30 cellular contexts compared by ENCODE assay signal in the genomic region with DNA sequence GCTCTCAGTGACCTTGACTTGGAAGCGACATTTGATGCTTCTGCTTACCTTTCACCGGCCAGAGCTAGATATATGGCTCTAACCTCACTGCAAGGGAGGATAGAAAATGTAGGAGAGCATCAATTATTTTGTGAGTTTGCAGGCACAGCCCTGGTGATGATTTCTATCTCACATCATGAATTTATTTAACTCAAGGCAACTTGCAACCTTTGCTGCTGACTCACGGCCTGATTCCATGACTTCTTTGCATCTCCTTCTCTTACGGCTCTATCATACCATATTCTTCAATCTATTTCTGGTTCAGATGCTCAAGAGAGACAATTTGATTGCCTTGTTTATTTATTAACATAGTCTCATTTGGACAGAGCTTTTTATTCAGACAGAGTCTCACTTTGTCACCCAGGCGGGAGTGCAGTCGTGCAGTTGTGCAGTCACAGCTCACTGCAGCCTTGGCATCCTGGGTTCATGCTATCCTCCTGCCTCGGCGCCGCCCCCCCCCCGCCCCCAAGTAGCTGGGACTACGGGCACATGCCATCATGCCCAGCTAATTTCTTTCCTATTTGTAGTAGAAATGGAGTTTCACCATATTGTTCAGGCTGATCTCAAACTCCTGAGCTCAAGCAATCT.
DNase-seq lines count a peak whose midpoint lies in the region; ATAC-seq and TF ChIP-seq lines count a peak whose summit lies in the region.
"Had no signal": no experiment of that assay in that cellular context is flagged by ENCODE, and none has a peak within 500 bp of the region (broad histone marks: within the 10 kb centered on the region; RNA-seq: fewer than 3 reads in every experiment).

No MANE protein-coding gene starts in this region.

- no peaks in the 10 kb centered on the region for H3K36me3 ChIP-seq in IMR-90 (ENCODE audit: control insufficient read depth, insufficient read depth, low read length)
- no peaks in the 10 kb centered on the region for H3K36me3 ChIP-seq in endodermal cell (ENCODE audit: control insufficient read depth, insufficient read depth, low read length)
- no peaks in the 10 kb centered on the region for H3K36me3 ChIP-seq in mesenchymal stem cell (ENCODE audit: control insufficient read depth in 1 of 2, insufficient read depth in 2 of 2, low read depth in 1 of 2, low read length in 2 of 2)
- H3K36me3 ChIP-seq: right lobe of liver, SJCRH30, spleen had no signal

- H3K14ac ChIP-seq in IMR-90 (replicated peaks; ENCODE audit: low read depth, low read length) (peak overlapping the region; percentile 34; the same call in 1 of the 2 replicates), mesenchymal stem cell (ENCODE audit: low read length in 2 of 2) (no peak overlapping the region)

- H2BK15ac ChIP-seq in IMR-90 (ENCODE audit: low read depth, low read length) (no peak overlapping the region), mesenchymal stem cell (ENCODE audit: low read depth, poor library complexity, severe bottlenecking) (no peak overlapping the region)

- in situ Hi-C loops in IMR-90 (cut with MboI; ENCODE audit: low sequenced_read_pairs): loop anchor here (10.0 kb wide), 1 partner anchor 252 kb away; a partner anchor contains a TSS
- in situ Hi-C loops in KBM-7 (cut with MboI; ENCODE audit: low pct_unique_long_range_greater_than_20kb, low sequenced_read_pairs): loop anchor here (25.0 kb wide), 1 partner anchor 530 kb away; no protein-coding TSS in a partner anchor

- H2BK20ac ChIP-seq in IMR-90 (ENCODE audit: low read depth, low read length): no peak overlapping the region

- no peaks in the 10 kb centered on the region for H3K27me3 Mint-ChIP-seq in endodermal cell (ENCODE audit: insufficient read depth)
- H3K27me3 Mint-ChIP-seq: activated CD4-positive, alpha-beta T cell treated with anti-CD3 and anti-CD28 coated beads, Interleukin-2, amount 10 ng/mL, durations not matched to agents 7 days and 5 days; activated CD8-positive, alpha-beta memory T cell treated with anti-CD3 and anti-CD28 coated beads, Interleukin-2, amount 10 ng/mL, durations not matched to agents 7 days and 5 days; stimulated activated naive CD8-positive, alpha-beta T cell treated with anti-CD3 and anti-CD28 coated beads, Interleukin-15, Interleukin-2, amounts not matched to agents 100 ng/mL and 50 ng/mL, for 24 hours; T-cell had no signal

- no peak overlapping the region for H3K4me3 ChIP-seq in AG10803 (ENCODE audit: low read length)
- no peak overlapping the region for H3K4me3 ChIP-seq in IMR-90 (ENCODE audit: insufficient read depth, low read depth, low read length)
- H3K4me3 ChIP-seq in endodermal cell (ENCODE audit: low read length): no peak overlapping the region
- no peak overlapping the region for H3K4me3 ChIP-seq in mesenchymal stem cell (ENCODE audit: insufficient read depth in 1 of 2, low read depth in 1 of 2, low read length in 2 of 2)
- H3K4me3 ChIP-seq: A549, right lobe of liver, SJCRH30, spleen, testis had no signal

- dilution Hi-C loops in IMR-90 (cut with HindIII; ENCODE audit: low sequenced_read_pairs, unreplicated experiment): loop anchor here (25.0 kb wide), 1 partner anchor 555 kb away; no protein-coding TSS in a partner anchor

- DNase-seq in AG10803 (ENCODE audit: low read depth) (peak; percentile 21), IMR-90 (no peak), endodermal cell (no peak), mesenchymal stem cell (no peak), globus pallidus (ENCODE audit: low spot score) (no peak), iPS-NIHi11 (ENCODE audit: low spot score) (no peak), KBM-7 (no peak), cortex of kidney (lab: John Stamatoyannopoulos, UW) (no peak)
- DNase-seq: activated B cell treated with CpG ODN at 0.5 μM for 24 hours; activated CD4-positive, alpha-beta T cell treated with anti-CD3 and anti-CD28 coated beads, Interleukin-2, amount 10 ng/mL, durations not matched to agents 7 days and 5 days; activated CD8-positive, alpha-beta memory T cell treated with anti-CD3 and anti-CD28 coated beads, Interleukin-2, amount 10 ng/mL, durations not matched to agents 7 days and 5 days; activated T-cell treated with anti-CD3 and anti-CD28 coated beads, Interleukin-2, amount 50 U/mL, for 48 hours; CD8-positive, alpha-beta T cell; hippocampal formation; NCI-H1436; NCI-H2081 treated with DMSO at 0.1 percent for 48 hours; NCI-H446 treated with DMSO at 0.1 percent for 48 hours; NCI-H82; right lobe of liver; SJCRH30; spleen; stimulated activated CD4-positive, alpha-beta T cell treated with anti-CD3 and anti-CD28 coated beads, Interleukin-2, amount 100 ng/mL, for 24 hours; T-cell; testis had no signal

- CTCF ChIA-PET in IMR-90 (lab: Yijun Ruan, JAX): interaction anchor here (0.5 to 3.6 kb wide), 3 partner anchors 87 to 551 kb away, joined by 3 to 35 read pairs (median 10); no protein-coding TSS in a partner anchor

- H3K4me1 ChIP-seq in IMR-90 (ENCODE audit: control insufficient read depth, insufficient read depth, low read length): peaks cover 9% of the 10 kb centered on the region
- peaks cover 8% of the 10 kb centered on the region for H3K4me1 ChIP-seq in endodermal cell (ENCODE audit: control insufficient read depth, insufficient read depth, low read length)
- peaks cover 21% of the 10 kb centered on the region for H3K4me1 ChIP-seq in mesenchymal stem cell (ENCODE audit: control insufficient read depth, insufficient read depth, low read depth, low read length)

- H3K27me3 ChIP-seq in IMR-90 (ENCODE audit: control insufficient read depth, insufficient read depth, low read length): peaks cover 2% of the 10 kb centered on the region; the same call in 1 of the 2 replicates
- H3K27me3 ChIP-seq in endodermal cell (ENCODE audit: control insufficient read depth, insufficient read depth, low read length, poor library complexity, severe bottlenecking): no peaks in the 10 kb centered on the region
- H3K27me3 ChIP-seq in mesenchymal stem cell (ENCODE audit: control insufficient read depth in 1 of 2, insufficient read depth in 1 of 2, low read length in 2 of 2): no peaks in the 10 kb centered on the region
- H3K27me3 ChIP-seq: right lobe of liver, SJCRH30, spleen, testis had no signal

- no peak overlapping the region for H3K4me3 Mint-ChIP-seq in endodermal cell
- H3K4me3 Mint-ChIP-seq: activated B cell treated with CpG ODN at 0.5 μM for 24 hours; activated CD4-positive, alpha-beta T cell treated with anti-CD3 and anti-CD28 coated beads, Interleukin-2, amount 10 ng/mL, durations not matched to agents 7 days and 5 days; activated CD8-positive, alpha-beta memory T cell treated with anti-CD3 and anti-CD28 coated beads, Interleukin-2, amount 10 ng/mL, durations not matched to agents 7 days and 5 days; CD8-positive, alpha-beta T cell; neural crest cell; stimulated activated naive CD8-positive, alpha-beta T cell treated with anti-CD3 and anti-CD28 coated beads, Interleukin-15, Interleukin-2, amounts not matched to agents 100 ng/mL and 50 ng/mL, for 24 hours; T-cell had no signal

- intact Hi-C loops in IMR-90 (cut with micrococcal nuclease): loop anchor here (5.0 kb wide), 1 partner anchor 250 kb away; a partner anchor contains a TSS

- H3K23ac ChIP-seq in IMR-90 (ENCODE audit: low read depth, low read length) (no peak overlapping the region), mesenchymal stem cell (ENCODE audit: low read length in 2 of 2) (no peak overlapping the region)

- H3K4ac ChIP-seq in IMR-90 (ENCODE audit: low read depth, low read length) (0 out of 2 replicates have a peak overlapping the region, but pooled peaks have one; percentile 7), mesenchymal stem cell (ENCODE audit: low read depth in 1 of 2, low read length in 2 of 2) (no peak overlapping the region)

- H4K91ac ChIP-seq in IMR-90 (ENCODE audit: insufficient read depth, low read depth, low read length) (no peak overlapping the region), mesenchymal stem cell (ENCODE audit: low read length) (no peak overlapping the region)

- POLR2A ChIA-PET in IMR-90 (lab: Charles Lee; ENCODE audit: unreplicated experiment): interaction anchor here (0.6 kb wide), 1 partner anchor 546 kb away, joined by 3 read pairs; no protein-coding TSS in a partner anchor

- H4K20me1 ChIP-seq in IMR-90 (ENCODE audit: insufficient read depth, low read length): no peaks in the 10 kb centered on the region

- H3K27ac ChIP-seq in IMR-90 (ENCODE audit: insufficient read depth, low read length) (no peak overlapping the region), endodermal cell (ENCODE audit: low read depth, low read length) (peak overlapping the region; percentile 16), mesenchymal stem cell (ENCODE audit: low read length, poor library complexity, severe bottlenecking) (peak overlapping the region; percentile 50)
- H3K27ac ChIP-seq: HL-60, SJCRH30, spleen, testis had no signal

- no peaks in the 10 kb centered on the region for H3K36me3 Mint-ChIP-seq in endodermal cell (ENCODE audit: low read depth)
- H3K36me3 Mint-ChIP-seq: activated CD8-positive, alpha-beta memory T cell treated with anti-CD3 and anti-CD28 coated beads, Interleukin-2, amount 10 ng/mL, durations not matched to agents 7 days and 5 days; CD8-positive, alpha-beta T cell; T-cell had no signal

- BruUV-seq in IMR-90 (replicated peaks; lab: Mats Ljungman, UMichigan): no TSS peak

- H2BK5ac ChIP-seq in IMR-90 (ENCODE audit: low read depth, low read length, poor library complexity, severe bottlenecking): no peak overlapping the region
- no peak overlapping the region for H2BK5ac ChIP-seq in mesenchymal stem cell (ENCODE audit: low read depth, low read length, poor library complexity, severe bottlenecking)

- TF ChIP-seq CTCF in AG10803 (conservative IDR thresholded peaks at IDR 0.05; ENCODE audit: low read length) (no peak), IMR-90 (conservative IDR thresholded peaks at IDR 0.05; ENCODE audit: low read depth, low read length) (no peak), endodermal cell (conservative IDR thresholded peaks at IDR 0.05) (no peak)

- H2AFZ ChIP-seq in IMR-90 (replicated peaks; ENCODE audit: low read length, poor library complexity) (no peak overlapping the region), mesenchymal stem cell (ENCODE audit: low read depth, low read length) (no peak overlapping the region)

- H3K4me2 ChIP-seq in IMR-90 (ENCODE audit: low read depth, low read length) (no peak overlapping the region), mesenchymal stem cell (ENCODE audit: low read length, poor library complexity, severe bottlenecking) (no peak overlapping the region)
- H3K4me2 ChIP-seq: A549 had no signal

- H3K4me1 Mint-ChIP-seq in endodermal cell: peaks cover 61% of the 10 kb centered on the region

- H3K27ac Mint-ChIP-seq in endodermal cell: no peak overlapping the region
- H3K27ac Mint-ChIP-seq: activated B cell treated with CpG ODN at 0.5 μM for 24 hours; activated CD4-positive, alpha-beta T cell treated with anti-CD3 and anti-CD28 coated beads, Interleukin-2, amount 10 ng/mL, durations not matched to agents 7 days and 5 days; activated CD8-positive, alpha-beta memory T cell treated with anti-CD3 and anti-CD28 coated beads, Interleukin-2, amount 10 ng/mL, durations not matched to agents 7 days and 5 days; CD8-positive, alpha-beta T cell; stimulated activated naive CD8-positive, alpha-beta T cell treated with anti-CD3 and anti-CD28 coated beads, Interleukin-15, Interleukin-2, amounts not matched to agents 100 ng/mL and 50 ng/mL, for 24 hours; T-cell had no signal

- no peak for TF ChIP-seq RAD21 in IMR-90 (IDR thresholded peaks at IDR 0.05; ENCODE audit: low read length)

- H3K9ac ChIP-seq in IMR-90 (ENCODE audit: low read depth, low read length) (no peak overlapping the region), endodermal cell (ENCODE audit: extremely low read depth, low read length, poor library complexity, severe bottlenecking) (no peak overlapping the region), mesenchymal stem cell (ENCODE audit: low read length) (no peak overlapping the region)

- no peak overlapping the region for H2BK120ac ChIP-seq in IMR-90 (ENCODE audit: low read depth, low read length)
- no peak overlapping the region for H2BK120ac ChIP-seq in mesenchymal stem cell (ENCODE audit: low read depth, low read length)

- H3K9me3 Mint-ChIP-seq in endodermal cell: no peaks in the 10 kb centered on the region
- H3K9me3 Mint-ChIP-seq: activated B cell treated with CpG ODN at 0.5 μM for 24 hours; activated CD4-positive, alpha-beta T cell treated with anti-CD3 and anti-CD28 coated beads, Interleukin-2, amount 10 ng/mL, durations not matched to agents 7 days and 5 days; CD8-positive, alpha-beta T cell; neural crest cell; stimulated activated naive CD8-positive, alpha-beta T cell treated with anti-CD3 and anti-CD28 coated beads, Interleukin-15, Interleukin-2, amounts not matched to agents 100 ng/mL and 50 ng/mL, for 24 hours; T-cell had no signal

- H2BK12ac ChIP-seq in mesenchymal stem cell (ENCODE audit: low read length in 2 of 2): peak overlapping the region in 1 of 2 experiments; percentile 18

- H3K9me3 ChIP-seq in IMR-90 (ENCODE audit: control insufficient read depth, insufficient read depth, low read length): no peaks in the 10 kb centered on the region
- H3K9me3 ChIP-seq in endodermal cell (ENCODE audit: control insufficient read depth, low read length): no peaks in the 10 kb centered on the region
- no peaks in the 10 kb centered on the region for H3K9me3 ChIP-seq in mesenchymal stem cell (ENCODE audit: control insufficient read depth, low read length)
- H3K9me3 ChIP-seq: A549, right lobe of liver, SJCRH30, spleen, testis had no signal

- 80% methylated on average over 1 of the region's 11 CpGs; no CpG with 5 or more reads in 1 of the 2 experiments for WGBS in IMR-90 (ENCODE audit: extremely low coverage in 2 of 2, insufficient read length in 1 of 2), 2 experiments
- WGBS in endodermal cell (ENCODE audit: insufficient coverage in 1 of 2, insufficient read length in 1 of 2), 2 experiments: 88 to 92% methylated on average over 4 to 11 of the region's 11 CpGs
- 94% methylated on average over 7 of the region's 11 CpGs for WGBS in mesenchymal stem cell

- H2AK9ac ChIP-seq in IMR-90 (replicated peaks; ENCODE audit: low read depth, low read length, poor library complexity): no peak overlapping the region

- H2AK5ac ChIP-seq in IMR-90 (ENCODE audit: low read depth, low read length) (no peak overlapping the region), mesenchymal stem cell (ENCODE audit: low read length, severe bottlenecking) (peak overlapping the region; percentile 95)

- H4K5ac ChIP-seq in IMR-90 (ENCODE audit: low read depth, low read length): no peak overlapping the region

- H3K18ac ChIP-seq in IMR-90 (ENCODE audit: low read depth, low read length): no peak overlapping the region
- peak overlapping the region in 1 of 2 experiments; percentile 54 for H3K18ac ChIP-seq in mesenchymal stem cell (ENCODE audit: low read depth in 1 of 2, low read length in 2 of 2)

- H3K79me1 ChIP-seq in IMR-90 (ENCODE audit: low read depth in 1 of 2, low read length in 2 of 2) (no peaks in the 10 kb centered on the region), mesenchymal stem cell (replicated peaks; ENCODE audit: low read length, poor library complexity, severe bottlenecking) (no peaks in the 10 kb centered on the region)

- no peak for TF ChIP-seq POLR2A in IMR-90 (IDR thresholded peaks at IDR 0.05; ENCODE audit: low read depth, low read length)

- peaks cover 3% of the 10 kb centered on the region; the same call in 1 of the 2 replicates for H3K9me1 ChIP-seq in IMR-90 (ENCODE audit: insufficient read depth, low read length)

- ATAC-seq in IMR-90 (ENCODE audit: low read depth): no peak
- ATAC-seq: A549; activated CD8-positive, alpha-beta memory T cell treated with anti-CD3 and anti-CD28 coated beads, Interleukin-2, amount 10 ng/mL, durations not matched to agents 7 days and 5 days; CD8-positive, alpha-beta T cell; esophagus mucosa; left lobe of liver; right lobe of liver; T-cell had no signal

- no peak overlapping the region for H3K56ac ChIP-seq in IMR-90 (ENCODE audit: extremely low read depth, insufficient read depth, low read length)

- H4K8ac ChIP-seq in IMR-90 (ENCODE audit: low read depth in 2 of 2, low read length in 2 of 2) (no peak overlapping the region), mesenchymal stem cell (ENCODE audit: low read length) (no peak overlapping the region)
